In the genomic region with DNA sequence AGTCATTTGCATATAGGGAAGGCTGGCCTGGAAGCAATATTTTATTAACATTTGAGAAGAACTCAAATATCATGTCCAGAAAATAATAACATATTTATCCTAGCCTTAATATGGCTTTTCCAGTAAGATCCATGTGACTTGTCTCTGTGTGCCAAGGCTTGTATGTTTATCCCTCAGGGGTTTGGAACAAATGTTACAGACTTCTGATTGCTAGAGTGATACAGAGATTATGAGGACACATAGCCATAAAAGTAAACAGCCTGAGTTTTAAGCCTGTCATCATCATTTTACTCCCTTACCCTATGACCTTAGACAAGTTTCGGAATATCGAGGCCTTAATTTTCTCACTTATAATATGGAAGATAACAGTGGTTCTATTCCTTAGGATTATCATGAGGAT, we compare ENCODE assay signal across 25 cellular contexts.
"Had no signal": no experiment of that assay in that cellular context is flagged by ENCODE, and none has a peak within 500 bp of the region (broad histone marks: within the 10 kb centered on the region; RNA-seq: fewer than 3 reads in every experiment).

No MANE protein-coding gene starts in this region.

- H3K4me3 ChIP-seq: neural progenitor cell, ovary, psoas muscle, skin epidermis, smooth muscle cell, spleen, suprapubic skin, testis, tibial artery, transverse colon, upper lobe of right lung, uterus had no signal

- DNase-seq: natural killer cell; occipital lobe; ovary; posterior cingulate gyrus; psoas muscle; right cardiac atrium; spleen; stimulated activated CD4-positive, alpha-beta T cell treated with anti-CD3 and anti-CD28 coated beads, Interleukin-12 subunit alpha, Interleukin-12 subunit beta, amount 100 ng/mL, for 4 hours; stimulated activated CD4-positive, alpha-beta T cell treated with anti-CD3 and anti-CD28 coated beads, Interleukin-1b, Interleukin-23, amount 100 ng/mL, for 48 hours; stimulated activated CD4-positive, alpha-beta T cell treated with anti-CD3 and anti-CD28 coated beads, Interleukin-4, amount 100 ng/mL, for 1 hour; stimulated activated CD4-positive, alpha-beta T cell treated with anti-CD3 and anti-CD28 coated beads, Interleukin-4, amount 100 ng/mL, for 4 hours; stimulated activated CD8-positive, alpha-beta memory T cell treated with anti-CD3 and anti-CD28 coated beads, Interleukin-4, amount 100 ng/mL, for 48 hours; stimulated activated naive CD4-positive, alpha-beta T cell; stimulated activated naive CD8-positive, alpha-beta T cell treated with anti-CD3 and anti-CD28 coated beads, Interleukin-15, amount 100 ng/mL, for 72 hours; stimulated activated naive CD8-positive, alpha-beta T cell treated with anti-CD3 and anti-CD28 coated beads, Interleukin-15, Interleukin-2, amounts not matched to agents 100 U/mL and 50 U/mL, for 24 hours; substantia nigra; testis; tibial artery; transverse colon; upper lobe of right lung; uterus had no signal
